8 cellular contexts compared by ENCODE assay signal in genomic region chr19:679418-680286, GRCh38. TPM values are rescaled to one million over a fixed set of nuclear protein-coding genes. Genes with fewer than 3 reads are reported as not detected.
A peak's percentile ranks its signal among the peaks of the same experiment; 100 is the strongest.
DNase-seq lines count a peak whose midpoint lies in the region; ATAC-seq and TF ChIP-seq lines count a peak whose summit lies in the region.

No MANE protein-coding gene starts in this region.

- H3K79me2 ChIP-seq in GM23338 (replicated peaks; ENCODE audit: insufficient read depth): no peaks in the 10 kb centered on the region
- H3K79me2 ChIP-seq in MM.1S (ENCODE audit: low read length): no peaks in the 10 kb centered on the region

- no peaks in the 10 kb centered on the region for H3K9me3 Mint-ChIP-seq in GM23338

- H3K4me3 ChIP-seq in GM12864 (ENCODE audit: low read depth, low read length): peak overlapping the region; percentile 79
- peak overlapping the region; percentile 75 for H3K4me3 ChIP-seq in GM23338
- H3K4me3 ChIP-seq in MM.1S (ENCODE audit: low read length): peak overlapping the region; percentile 48; the same call in 1 of the 2 replicates
- H3K4me3 ChIP-seq in gastroesophageal sphincter: peak overlapping the region; percentile 45 to 89
- H3K4me3 ChIP-seq in neutrophil (ENCODE audit: low read depth in 1 of 2, low read length in 1 of 2): peak overlapping the region; percentile 68 to 69

- no peaks in the 10 kb centered on the region for H3K9me2 ChIP-seq in GM23338 (ENCODE audit: insufficient read depth)
- H3K9me2 ChIP-seq in MM.1S (replicated peaks; ENCODE audit: insufficient read depth, low read length): no peaks in the 10 kb centered on the region

- DNase-seq in GM12864 (ENCODE audit: low read depth) (no peak), GM23338 (ENCODE audit: low spot score) (peak; percentile 68), MM.1S (no peak), GM19240 (ENCODE audit: insufficient read length, low spot score) (no peak)
- peak; percentile 44 for DNase-seq in activated naive CD4-positive, alpha-beta T cell treated with anti-CD3 and anti-CD28 coated beads, Interleukin-2, amount 50 U/mL, for 16 hours

- H2AFZ ChIP-seq in GM23338: peak overlapping the region; percentile 80; the same call in 1 of the 2 replicates
- H2AFZ ChIP-seq in MM.1S (ENCODE audit: low read length): no peak overlapping the region

- peak; percentile 28 for ATAC-seq in GM23338
- ATAC-seq in gastroesophageal sphincter: peak; percentile 37
- ATAC-seq in GM21786 (IDR thresholded peaks at IDR 0.05; ENCODE audit: unreplicated experiment): no peak

- H3K4me2 ChIP-seq in GM23338 (peak overlapping the region; percentile 82), MM.1S (ENCODE audit: low read depth, low read length) (peak overlapping the region; percentile 27; the same call in 1 of the 2 replicates)

- TF ChIP-seq POLR2A in gastroesophageal sphincter (IDR thresholded peaks at IDR 0.05): no peak

- H3F3A ChIP-seq in GM23338 (replicated peaks; ENCODE audit: low read depth) (peaks cover 8% of the 10 kb centered on the region; the same call in 1 of the 2 replicates), MM.1S (ENCODE audit: insufficient read depth, low read length) (no peaks in the 10 kb centered on the region)

- H3K9me3 ChIP-seq in MM.1S (replicated peaks; ENCODE audit: insufficient read depth, low read length) (no peaks in the 10 kb centered on the region), gastroesophageal sphincter (no peaks in the 10 kb centered on the region), neutrophil (no peaks in the 10 kb centered on the region)

- no peak overlapping the region for H3K27ac Mint-ChIP-seq in GM23338

- H3K36me3 ChIP-seq in GM23338 (ENCODE audit: insufficient read depth) (no peaks in the 10 kb centered on the region), MM.1S (replicated peaks; ENCODE audit: insufficient read depth, low read length) (no peaks in the 10 kb centered on the region), gastroesophageal sphincter (peaks cover 0 to 9% of the 10 kb centered on the region in 2 donors), neutrophil (no peaks in the 10 kb centered on the region)

- no peaks in the 10 kb centered on the region for H4K20me1 ChIP-seq in GM23338 (replicated peaks; ENCODE audit: insufficient read depth)
- no peaks in the 10 kb centered on the region for H4K20me1 ChIP-seq in MM.1S (ENCODE audit: insufficient read depth, low read length)

- peaks cover 16% of the 10 kb centered on the region for H3K27me3 ChIP-seq in GM23338 (ENCODE audit: insufficient read depth)
- peaks cover 44% of the 10 kb centered on the region for H3K27me3 ChIP-seq in MM.1S (replicated peaks; ENCODE audit: insufficient read depth, low read length)
- peaks cover 25% of the 10 kb centered on the region for H3K27me3 ChIP-seq in gastroesophageal sphincter
- peaks cover 6% of the 10 kb centered on the region for H3K27me3 ChIP-seq in neutrophil

- H3K9ac ChIP-seq in MM.1S (ENCODE audit: low read length): 0 out of 2 replicates have a peak overlapping the region, but pooled peaks have one; percentile 40

- H3K4me3 Mint-ChIP-seq in GM23338: peak overlapping the region; percentile 91

- H3K4me1 ChIP-seq in GM23338 (ENCODE audit: insufficient read depth): 0 out of 2 replicates have a peak, but pooled peaks cover 3% of the 10 kb centered on the region
- H3K4me1 ChIP-seq in MM.1S (ENCODE audit: low read length): no peaks in the 10 kb centered on the region
- peaks cover 0 to 65% (median 27%) of the 10 kb centered on the region in 3 donors for H3K4me1 ChIP-seq in gastroesophageal sphincter
- H3K4me1 ChIP-seq in neutrophil (ENCODE audit: control insufficient read depth in 1 of 2, insufficient read depth in 1 of 2, low read depth in 1 of 2, low read length in 1 of 2): peaks cover 49 to 64% of the 10 kb centered on the region in 2 experiments

- peaks cover 23% of the 10 kb centered on the region for H3K27me3 Mint-ChIP-seq in GM23338 (ENCODE audit: insufficient read depth, low read depth, poor library complexity)

- H3K4me1 Mint-ChIP-seq in GM23338: no peaks in the 10 kb centered on the region; the same call in 2 of the 3 replicates

- TF ChIP-seq CTCF in GM12864 (IDR thresholded peaks at IDR 0.05; ENCODE audit: low read depth, low read length, missing control alignments): no peak
- TF ChIP-seq CTCF in GM23338 (conservative IDR thresholded peaks at IDR 0.05; ENCODE audit: low read depth in 2 of 2): no peak
- no peak for TF ChIP-seq CTCF in MM.1S (IDR thresholded peaks at IDR 0.05; ENCODE audit: low read length)
- no peak for TF ChIP-seq CTCF in gastroesophageal sphincter (IDR thresholded peaks at IDR 0.05)
- no peak for TF ChIP-seq CTCF in neutrophil (IDR thresholded peaks at IDR 0.05)

- H3K36me3 Mint-ChIP-seq in GM23338 (ENCODE audit: low read depth): no peaks in the 10 kb centered on the region

- TF ChIP-seq EP300 in gastroesophageal sphincter (IDR thresholded peaks at IDR 0.05): peak; percentile 40

- H3K27ac ChIP-seq in GM23338 (ENCODE audit: low read depth): no peak overlapping the region
- H3K27ac ChIP-seq in MM.1S (ENCODE audit: low read length): no peak overlapping the region
- peak overlapping the region; percentile 40 to 99 (median 98) for H3K27ac ChIP-seq in gastroesophageal sphincter
- H3K27ac ChIP-seq in neutrophil: peak overlapping the region; percentile 88

- WGBS in gastroesophageal sphincter (ENCODE audit: low coverage in 1 of 2), 2 donors: no CpG with 5 or more reads among the region's 69 CpGs

TF ChIP-seq in GM23338, 12 proteins besides CTCF, POLR2A, EP300 and RAD21:
- TF ChIP-seq CREB1 (CRISPR knock-in tag; IDR thresholded peaks at IDR 0.05; ENCODE audit: low read depth): 0 out of 2 replicates have a peak, but pooled peaks have one; percentile 9
- TF ChIP-seq ZNF114 (CRISPR knock-in tag; IDR thresholded peaks at IDR 0.05): no peak

RNA-seq across cellular contexts. Expression of gene FSTL3, which starts 3.5 kb away (rescaled TPM):
- total RNA-seq in GM23338 (2014; rRNA removed; shearing (Covaris generic)): 10.1 and 12.5 TPM in 2 replicates
- 2.9 and 3.1 TPM in 2 replicates for polyA plus RNA-seq in GM23338 (2016; fragmentation: Nextera tagmentation; extraction: Ambion mirVana)
- total RNA-seq in gastroesophageal sphincter: 100 to 1,000 TPM; 105 to 200 (median 133) TPM

RNA-seq across cellular contexts. Expression of gene PRSS57, which starts 15.6 kb away (rescaled TPM):
- total RNA-seq in GM23338 (2014; rRNA removed; shearing (Covaris generic)): not detected in 2 replicates
- polyA plus RNA-seq in GM23338 (2016; fragmentation: Nextera tagmentation; extraction: Ambion mirVana): 0.21 and 0.34 TPM in 2 replicates
- total RNA-seq in gastroesophageal sphincter: not detected

RNA-seq across cellular contexts. Expression of gene RNF126, which starts 16.6 kb away (rescaled TPM):
- total RNA-seq in GM23338 (2014; rRNA removed; shearing (Covaris generic)): 80.5 and 112 TPM in 2 replicates
- polyA plus RNA-seq in GM23338 (2016; fragmentation: Nextera tagmentation; extraction: Ambion mirVana): 91.7 and 95.7 TPM in 2 replicates
- 10 to 100 TPM; 47.7 to 57.9 (median 52.0) TPM for total RNA-seq in gastroesophageal sphincter

RNA-seq across cellular contexts. Expression of gene PALM, which starts 29.1 kb away (rescaled TPM):
- total RNA-seq in GM23338 (2014; rRNA removed; shearing (Covaris generic)): 21.7 and 26.1 TPM in 2 replicates
- 3.8 and 4.8 TPM in 2 replicates for polyA plus RNA-seq in GM23338 (2016; fragmentation: Nextera tagmentation; extraction: Ambion mirVana)
- total RNA-seq in gastroesophageal sphincter: 100 to 1,000 TPM in 1 of 4 donors, 10 to 100 TPM in 3; 21.5 to 111 (median 53.0) TPM

RNA-seq across cellular contexts. Expression of gene FGF22, which starts 40.0 kb away (rescaled TPM):
- 0.31 and 2.8 TPM in 2 replicates for total RNA-seq in GM23338 (2014; rRNA removed; shearing (Covaris generic))
- 1.0 and 1.1 TPM in 2 replicates for polyA plus RNA-seq in GM23338 (2016; fragmentation: Nextera tagmentation; extraction: Ambion mirVana)
- 1 to 10 TPM in 3 of 4 donors, under 1 TPM in 1; 0.67 to 4.7 (median 1.2) TPM for total RNA-seq in gastroesophageal sphincter

Comparison
In these comparisons a context has a peak if more than half of its experiments do, and no peak if none do; other contexts are left out.
1. DNase-seq: peak in GM23338 (single experiment) and activated naive CD4-positive, alpha-beta T cell treated with anti-CD3 and anti-CD28 coated beads, Interleukin-2, amount 50 U/mL, for 16 hours (single experiment); none in GM12864 (single experiment), MM.1S (single experiment) and GM19240 (single experiment).
2. H3K27ac ChIP-seq: peak in gastroesophageal sphincter (4 of 4) and neutrophil (single experiment); none in GM23338 (single experiment) and MM.1S (single experiment).
3. Peak in every context shown above with its lines, with median percentiles within 50 percentile points of each other: H3K4me3 ChIP-seq.